Comparison of ENCODE assay signal across 1 cellular context in the genomic region with DNA sequence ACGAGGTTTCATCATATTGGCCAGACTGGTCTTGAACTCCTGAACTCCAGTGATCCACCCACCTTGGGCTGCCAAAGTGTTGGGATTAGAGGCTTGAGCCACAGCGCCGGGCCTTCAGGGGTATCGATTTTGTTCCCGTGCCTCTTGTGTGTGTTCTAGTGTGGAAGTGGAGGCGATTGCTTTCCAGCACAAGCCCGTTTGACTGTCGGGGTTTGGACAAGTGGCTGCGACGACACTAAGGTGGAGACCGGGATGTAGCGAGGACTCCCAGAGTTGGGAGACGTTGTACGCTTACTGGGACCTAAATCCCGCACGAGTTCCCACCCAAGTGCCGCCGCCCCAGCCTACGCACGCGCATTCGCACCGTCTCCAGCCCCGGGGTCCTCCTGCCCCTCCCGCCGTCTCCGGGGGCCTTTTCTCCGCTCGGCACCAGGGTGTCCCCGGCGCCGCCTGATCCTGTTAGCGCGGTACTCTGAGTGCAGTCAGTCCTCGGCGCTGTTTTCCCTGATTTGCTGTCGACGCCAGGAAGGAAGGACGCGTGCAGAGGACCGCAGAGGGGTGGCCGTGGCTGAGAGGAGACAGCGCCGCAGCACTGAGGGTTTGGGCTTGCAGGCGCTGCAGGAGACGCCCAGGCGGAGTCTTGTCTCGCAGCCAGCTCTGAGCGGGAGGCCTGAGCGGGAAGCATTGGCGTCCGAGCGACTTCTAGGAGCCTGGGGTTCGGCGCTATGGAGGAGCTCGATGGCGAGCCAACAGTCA.
TF ChIP-seq lines count a peak whose summit lies in the region.

A gene with protein sequence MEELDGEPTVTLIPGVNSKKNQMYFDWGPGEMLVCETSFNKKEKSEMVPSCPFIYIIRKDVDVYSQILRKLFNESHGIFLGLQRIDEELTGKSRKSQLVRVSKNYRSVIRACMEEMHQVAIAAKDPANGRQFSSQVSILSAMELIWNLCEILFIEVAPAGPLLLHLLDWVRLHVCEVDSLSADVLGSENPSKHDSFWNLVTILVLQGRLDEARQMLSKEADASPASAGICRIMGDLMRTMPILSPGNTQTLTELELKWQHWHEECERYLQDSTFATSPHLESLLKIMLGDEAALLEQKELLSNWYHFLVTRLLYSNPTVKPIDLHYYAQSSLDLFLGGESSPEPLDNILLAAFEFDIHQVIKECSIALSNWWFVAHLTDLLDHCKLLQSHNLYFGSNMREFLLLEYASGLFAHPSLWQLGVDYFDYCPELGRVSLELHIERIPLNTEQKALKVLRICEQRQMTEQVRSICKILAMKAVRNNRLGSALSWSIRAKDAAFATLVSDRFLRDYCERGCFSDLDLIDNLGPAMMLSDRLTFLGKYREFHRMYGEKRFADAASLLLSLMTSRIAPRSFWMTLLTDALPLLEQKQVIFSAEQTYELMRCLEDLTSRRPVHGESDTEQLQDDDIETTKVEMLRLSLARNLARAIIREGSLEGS (plus strand): TSS at position 643 of the 756 bp plus-strand sequence. CDS start 83 bp downstream, at position 726.

TF ChIP-seq in K562, 482 proteins besides CTCF, POLR2A, EP300 and RAD21 (continued from another document):
- TF ChIP-seq, protein P1, sequence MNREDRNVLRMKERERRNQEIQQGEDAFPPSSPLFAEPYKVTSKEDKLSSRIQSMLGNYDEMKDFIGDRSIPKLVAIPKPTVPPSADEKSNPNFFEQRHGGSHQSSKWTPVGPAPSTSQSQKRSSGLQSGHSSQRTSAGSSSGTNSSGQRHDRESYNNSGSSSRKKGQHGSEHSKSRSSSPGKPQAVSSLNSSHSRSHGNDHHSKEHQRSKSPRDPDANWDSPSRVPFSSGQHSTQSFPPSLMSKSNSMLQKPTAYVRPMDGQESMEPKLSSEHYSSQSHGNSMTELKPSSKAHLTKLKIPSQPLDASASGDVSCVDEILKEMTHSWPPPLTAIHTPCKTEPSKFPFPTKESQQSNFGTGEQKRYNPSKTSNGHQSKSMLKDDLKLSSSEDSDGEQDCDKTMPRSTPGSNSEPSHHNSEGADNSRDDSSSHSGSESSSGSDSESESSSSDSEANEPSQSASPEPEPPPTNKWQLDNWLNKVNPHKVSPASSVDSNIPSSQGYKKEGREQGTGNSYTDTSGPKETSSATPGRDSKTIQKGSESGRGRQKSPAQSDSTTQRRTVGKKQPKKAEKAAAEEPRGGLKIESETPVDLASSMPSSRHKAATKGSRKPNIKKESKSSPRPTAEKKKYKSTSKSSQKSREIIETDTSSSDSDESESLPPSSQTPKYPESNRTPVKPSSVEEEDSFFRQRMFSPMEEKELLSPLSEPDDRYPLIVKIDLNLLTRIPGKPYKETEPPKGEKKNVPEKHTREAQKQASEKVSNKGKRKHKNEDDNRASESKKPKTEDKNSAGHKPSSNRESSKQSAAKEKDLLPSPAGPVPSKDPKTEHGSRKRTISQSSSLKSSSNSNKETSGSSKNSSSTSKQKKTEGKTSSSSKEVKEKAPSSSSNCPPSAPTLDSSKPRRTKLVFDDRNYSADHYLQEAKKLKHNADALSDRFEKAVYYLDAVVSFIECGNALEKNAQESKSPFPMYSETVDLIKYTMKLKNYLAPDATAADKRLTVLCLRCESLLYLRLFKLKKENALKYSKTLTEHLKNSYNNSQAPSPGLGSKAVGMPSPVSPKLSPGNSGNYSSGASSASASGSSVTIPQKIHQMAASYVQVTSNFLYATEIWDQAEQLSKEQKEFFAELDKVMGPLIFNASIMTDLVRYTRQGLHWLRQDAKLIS (CRISPR knock-in tag; IDR thresholded peaks at IDR 0.05), result no peak
